ENCODE assay signal across 1 cellular context in the genomic region with DNA sequence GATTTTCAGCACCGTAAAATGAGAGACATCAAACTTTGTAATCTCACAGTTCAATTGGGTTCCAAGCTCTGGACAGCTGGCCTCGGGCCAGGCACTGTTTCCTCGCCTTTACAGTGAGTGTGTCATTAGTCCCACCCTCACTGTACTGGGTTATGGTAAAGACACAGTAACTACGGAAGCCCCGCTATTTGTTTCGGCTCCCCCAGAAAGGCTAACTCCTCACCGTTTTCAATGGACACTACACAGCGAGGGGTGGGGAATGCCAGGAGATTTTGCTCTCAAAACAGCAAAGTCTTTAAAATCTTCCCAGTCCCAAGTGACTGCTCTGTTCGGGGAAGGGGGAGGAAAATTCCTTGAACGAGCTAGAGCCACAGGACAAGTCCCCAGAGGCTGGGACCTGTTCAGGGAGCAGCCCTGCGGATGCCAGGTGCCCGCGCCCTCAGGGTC.
A peak's percentile ranks its signal among the peaks of the same experiment; 100 is the strongest.
TF ChIP-seq lines count a peak whose summit lies in the region.

No MANE protein-coding gene starts in this region.

TF ChIP-seq in HepG2, 621 proteins besides CTCF, POLR2A, EP300 and RAD21 (continues in another document):
- TF ChIP-seq, protein P1, sequence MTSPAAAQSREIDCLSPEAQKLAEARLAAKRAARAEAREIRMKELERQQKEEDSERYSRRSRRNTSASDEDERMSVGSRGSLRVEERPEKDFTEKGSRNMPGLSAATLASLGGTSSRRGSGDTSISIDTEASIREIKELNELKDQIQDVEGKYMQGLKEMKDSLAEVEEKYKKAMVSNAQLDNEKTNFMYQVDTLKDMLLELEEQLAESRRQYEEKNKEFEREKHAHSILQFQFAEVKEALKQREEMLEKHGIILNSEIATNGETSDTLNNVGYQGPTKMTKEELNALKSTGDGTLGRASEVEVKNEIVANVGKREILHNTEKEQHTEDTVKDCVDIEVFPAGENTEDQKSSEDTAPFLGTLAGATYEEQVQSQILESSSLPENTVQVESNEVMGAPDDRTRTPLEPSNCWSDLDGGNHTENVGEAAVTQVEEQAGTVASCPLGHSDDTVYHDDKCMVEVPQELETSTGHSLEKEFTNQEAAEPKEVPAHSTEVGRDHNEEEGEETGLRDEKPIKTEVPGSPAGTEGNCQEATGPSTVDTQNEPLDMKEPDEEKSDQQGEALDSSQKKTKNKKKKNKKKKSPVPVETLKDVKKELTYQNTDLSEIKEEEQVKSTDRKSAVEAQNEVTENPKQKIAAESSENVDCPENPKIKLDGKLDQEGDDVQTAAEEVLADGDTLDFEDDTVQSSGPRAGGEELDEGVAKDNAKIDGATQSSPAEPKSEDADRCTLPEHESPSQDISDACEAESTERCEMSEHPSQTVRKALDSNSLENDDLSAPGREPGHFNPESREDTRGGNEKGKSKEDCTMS (CRISPR knock-in tag; conservative IDR thresholded peaks at IDR 0.05), result no peak
- TF ChIP-seq IRX3 (CRISPR knock-in tag; IDR thresholded peaks at IDR 0.05; ENCODE audit: borderline replicate concordance, low read depth) (no peak), SAP130 (CRISPR knock-in tag; IDR thresholded peaks at IDR 0.05; ENCODE audit: low read depth) (peak; percentile 40), POLR2G (IDR thresholded peaks at IDR 0.05; ENCODE audit: low read depth, low read length) (no peak), MTA1 (CRISPR knock-in tag; IDR thresholded peaks at IDR 0.05; ENCODE audit: borderline replicate concordance) (no peak), SMAD3 (CRISPR knock-in tag; IDR thresholded peaks at IDR 0.05) (peak; percentile 41; the same call in 1 of the 2 replicates), ATF7-NPFF (CRISPR knock-in tag; IDR thresholded peaks at IDR 0.05; ENCODE audit: low read depth) (no peak), KDM2A (CRISPR knock-in tag; IDR thresholded peaks at IDR 0.05; ENCODE audit: borderline replicate concordance, low read depth) (0 out of 2 replicates have a peak, but pooled peaks have one; percentile 17), MEF2D (CRISPR knock-in tag; IDR thresholded peaks at IDR 0.05) (peak; percentile 18; the same call in 1 of the 2 replicates), EHMT2 (IDR thresholded peaks at IDR 0.05; ENCODE audit: borderline replicate concordance, low read depth, low read length) (no peak), BHLHE40 (IDR thresholded peaks at IDR 0.05; ENCODE audit: low read length) (0 out of 2 replicates have a peak, but pooled peaks have one; percentile 3), KLF11 (CRISPR knock-in tag; IDR thresholded peaks at IDR 0.05) (no peak), ZNF780A (CRISPR knock-in tag; IDR thresholded peaks at IDR 0.05) (no peak), HDAC2 (CRISPR knock-in tag; IDR thresholded peaks at IDR 0.05) (no peak), MXD4 (CRISPR knock-in tag; IDR thresholded peaks at IDR 0.05) (no peak), ZNF652 (CRISPR knock-in tag; IDR thresholded peaks at IDR 0.05; ENCODE audit: borderline replicate concordance, low read depth) (peak; percentile 46; the same call in 1 of the 2 replicates), NCOA5 (CRISPR knock-in tag; IDR thresholded peaks at IDR 0.05) (no peak), TMF1 (CRISPR knock-in tag; IDR thresholded peaks at IDR 0.05; ENCODE audit: low read depth) (no peak), CAMTA2 (CRISPR knock-in tag; IDR thresholded peaks at IDR 0.05; ENCODE audit: borderline replicate concordance) (no peak), MEIS2 (CRISPR knock-in tag; IDR thresholded peaks at IDR 0.05) (no peak), FOSL2 (CRISPR knock-in tag; IDR thresholded peaks at IDR 0.05) (0 out of 2 replicates have a peak, but pooled peaks have one; percentile 5), ZNF724P (CRISPR knock-in tag; IDR thresholded peaks at IDR 0.05; ENCODE audit: borderline replicate concordance) (no peak), SIN3A (IDR thresholded peaks at IDR 0.05; ENCODE audit: borderline replicate concordance, low read depth, low read length) (no peak)
- TF ChIP-seq, protein P2, sequence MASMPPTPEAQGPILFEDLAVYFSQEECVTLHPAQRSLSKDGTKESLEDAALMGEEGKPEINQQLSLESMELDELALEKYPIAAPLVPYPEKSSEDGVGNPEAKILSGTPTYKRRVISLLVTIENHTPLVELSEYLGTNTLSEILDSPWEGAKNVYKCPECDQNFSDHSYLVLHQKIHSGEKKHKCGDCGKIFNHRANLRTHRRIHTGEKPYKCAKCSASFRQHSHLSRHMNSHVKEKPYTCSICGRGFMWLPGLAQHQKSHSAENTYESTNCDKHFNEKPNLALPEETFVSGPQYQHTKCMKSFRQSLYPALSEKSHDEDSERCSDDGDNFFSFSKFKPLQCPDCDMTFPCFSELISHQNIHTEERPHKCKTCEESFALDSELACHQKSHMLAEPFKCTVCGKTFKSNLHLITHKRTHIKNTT (CRISPR knock-in tag; IDR thresholded peaks at IDR 0.05), result no peak
- TF ChIP-seq, protein P3, sequence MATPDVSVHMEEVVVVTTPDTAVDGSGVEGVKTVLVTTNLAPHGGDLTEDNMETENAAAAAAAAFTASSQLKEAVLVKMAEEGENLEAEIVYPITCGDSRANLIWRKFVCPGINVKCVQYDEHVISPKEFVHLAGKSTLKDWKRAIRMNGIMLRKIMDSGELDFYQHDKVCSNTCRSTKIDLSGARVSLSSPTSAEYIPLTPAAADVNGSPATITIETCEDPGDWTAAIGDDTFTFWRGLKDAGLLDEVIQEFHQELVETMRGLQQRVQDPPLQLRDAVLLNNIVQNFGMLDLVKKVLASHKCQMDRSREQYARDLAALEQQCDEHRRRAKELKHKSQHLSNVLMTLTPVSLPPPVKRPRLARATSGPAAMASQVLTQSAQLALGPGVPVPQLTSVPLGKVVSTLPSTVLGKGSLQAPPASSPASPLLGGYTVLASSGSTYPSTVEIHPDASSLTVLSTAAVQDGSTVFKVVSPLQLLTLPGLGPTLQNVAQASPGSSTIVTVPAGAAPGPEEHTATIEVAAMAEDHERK (CRISPR knock-in tag; IDR thresholded peaks at IDR 0.05; ENCODE audit: low read depth), result no peak
- TF ChIP-seq, protein P4, sequence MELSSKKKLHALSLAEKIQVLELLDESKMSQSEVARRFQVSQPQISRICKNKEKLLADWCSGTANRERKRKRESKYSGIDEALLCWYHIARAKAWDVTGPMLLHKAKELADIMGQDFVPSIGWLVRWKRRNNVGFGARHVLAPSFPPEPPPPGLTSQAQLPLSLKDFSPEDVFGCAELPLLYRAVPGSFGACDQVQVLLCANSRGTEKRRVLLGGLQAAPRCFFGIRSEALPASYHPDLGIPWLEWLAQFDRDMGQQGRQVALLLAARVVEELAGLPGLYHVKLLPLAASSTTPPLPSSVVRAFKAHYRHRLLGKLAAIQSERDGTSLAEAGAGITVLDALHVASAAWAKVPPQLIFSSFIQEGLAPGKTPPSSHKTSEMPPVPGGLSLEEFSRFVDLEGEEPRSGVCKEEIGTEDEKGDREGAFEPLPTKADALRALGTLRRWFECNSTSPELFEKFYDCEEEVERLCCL (CRISPR knock-in tag; IDR thresholded peaks at IDR 0.05; ENCODE audit: borderline replicate concordance), result no peak
- TF ChIP-seq, protein P5, sequence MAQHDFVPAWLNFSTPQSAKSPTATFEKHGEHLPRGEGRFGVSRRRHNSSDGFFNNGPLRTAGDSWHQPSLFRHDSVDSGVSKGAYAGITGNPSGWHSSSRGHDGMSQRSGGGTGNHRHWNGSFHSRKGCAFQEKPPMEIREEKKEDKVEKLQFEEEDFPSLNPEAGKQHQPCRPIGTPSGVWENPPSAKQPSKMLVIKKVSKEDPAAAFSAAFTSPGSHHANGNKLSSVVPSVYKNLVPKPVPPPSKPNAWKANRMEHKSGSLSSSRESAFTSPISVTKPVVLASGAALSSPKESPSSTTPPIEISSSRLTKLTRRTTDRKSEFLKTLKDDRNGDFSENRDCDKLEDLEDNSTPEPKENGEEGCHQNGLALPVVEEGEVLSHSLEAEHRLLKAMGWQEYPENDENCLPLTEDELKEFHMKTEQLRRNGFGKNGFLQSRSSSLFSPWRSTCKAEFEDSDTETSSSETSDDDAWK (CRISPR knock-in tag; IDR thresholded peaks at IDR 0.05), result no peak
- TF ChIP-seq, protein P6, sequence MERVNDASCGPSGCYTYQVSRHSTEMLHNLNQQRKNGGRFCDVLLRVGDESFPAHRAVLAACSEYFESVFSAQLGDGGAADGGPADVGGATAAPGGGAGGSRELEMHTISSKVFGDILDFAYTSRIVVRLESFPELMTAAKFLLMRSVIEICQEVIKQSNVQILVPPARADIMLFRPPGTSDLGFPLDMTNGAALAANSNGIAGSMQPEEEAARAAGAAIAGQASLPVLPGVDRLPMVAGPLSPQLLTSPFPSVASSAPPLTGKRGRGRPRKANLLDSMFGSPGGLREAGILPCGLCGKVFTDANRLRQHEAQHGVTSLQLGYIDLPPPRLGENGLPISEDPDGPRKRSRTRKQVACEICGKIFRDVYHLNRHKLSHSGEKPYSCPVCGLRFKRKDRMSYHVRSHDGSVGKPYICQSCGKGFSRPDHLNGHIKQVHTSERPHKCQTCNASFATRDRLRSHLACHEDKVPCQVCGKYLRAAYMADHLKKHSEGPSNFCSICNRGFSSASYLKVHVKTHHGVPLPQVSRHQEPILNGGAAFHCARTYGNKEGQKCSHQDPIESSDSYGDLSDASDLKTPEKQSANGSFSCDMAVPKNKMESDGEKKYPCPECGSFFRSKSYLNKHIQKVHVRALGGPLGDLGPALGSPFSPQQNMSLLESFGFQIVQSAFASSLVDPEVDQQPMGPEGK (CRISPR knock-in tag; IDR thresholded peaks at IDR 0.05), result no peak
- TF ChIP-seq, protein P7, sequence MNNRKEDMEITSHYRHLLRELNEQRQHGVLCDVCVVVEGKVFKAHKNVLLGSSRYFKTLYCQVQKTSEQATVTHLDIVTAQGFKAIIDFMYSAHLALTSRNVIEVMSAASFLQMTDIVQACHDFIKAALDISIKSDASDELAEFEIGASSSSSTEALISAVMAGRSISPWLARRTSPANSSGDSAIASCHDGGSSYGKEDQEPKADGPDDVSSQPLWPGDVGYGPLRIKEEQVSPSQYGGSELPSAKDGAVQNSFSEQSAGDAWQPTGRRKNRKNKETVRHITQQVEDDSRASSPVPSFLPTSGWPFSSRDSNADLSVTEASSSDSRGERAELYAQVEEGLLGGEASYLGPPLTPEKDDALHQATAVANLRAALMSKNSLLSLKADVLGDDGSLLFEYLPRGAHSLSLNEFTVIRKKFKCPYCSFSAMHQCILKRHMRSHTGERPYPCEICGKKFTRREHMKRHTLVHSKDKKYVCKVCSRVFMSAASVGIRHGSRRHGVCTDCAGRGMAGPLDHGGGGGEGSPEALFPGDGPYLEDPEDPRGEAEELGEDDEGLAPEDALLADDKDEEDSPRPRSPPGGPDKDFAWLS (CRISPR knock-in tag; IDR thresholded peaks at IDR 0.05; ENCODE audit: borderline replicate concordance), result no peak
- TF ChIP-seq, protein P8, sequence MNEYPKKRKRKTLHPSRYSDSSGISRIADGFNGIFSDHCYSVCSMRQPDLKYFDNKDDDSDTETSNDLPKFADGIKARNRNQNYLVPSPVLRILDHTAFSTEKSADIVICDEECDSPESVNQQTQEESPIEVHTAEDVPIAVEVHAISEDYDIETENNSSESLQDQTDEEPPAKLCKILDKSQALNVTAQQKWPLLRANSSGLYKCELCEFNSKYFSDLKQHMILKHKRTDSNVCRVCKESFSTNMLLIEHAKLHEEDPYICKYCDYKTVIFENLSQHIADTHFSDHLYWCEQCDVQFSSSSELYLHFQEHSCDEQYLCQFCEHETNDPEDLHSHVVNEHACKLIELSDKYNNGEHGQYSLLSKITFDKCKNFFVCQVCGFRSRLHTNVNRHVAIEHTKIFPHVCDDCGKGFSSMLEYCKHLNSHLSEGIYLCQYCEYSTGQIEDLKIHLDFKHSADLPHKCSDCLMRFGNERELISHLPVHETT (CRISPR knock-in tag; conservative IDR thresholded peaks at IDR 0.05), result no peak
- TF ChIP-seq, protein P9, sequence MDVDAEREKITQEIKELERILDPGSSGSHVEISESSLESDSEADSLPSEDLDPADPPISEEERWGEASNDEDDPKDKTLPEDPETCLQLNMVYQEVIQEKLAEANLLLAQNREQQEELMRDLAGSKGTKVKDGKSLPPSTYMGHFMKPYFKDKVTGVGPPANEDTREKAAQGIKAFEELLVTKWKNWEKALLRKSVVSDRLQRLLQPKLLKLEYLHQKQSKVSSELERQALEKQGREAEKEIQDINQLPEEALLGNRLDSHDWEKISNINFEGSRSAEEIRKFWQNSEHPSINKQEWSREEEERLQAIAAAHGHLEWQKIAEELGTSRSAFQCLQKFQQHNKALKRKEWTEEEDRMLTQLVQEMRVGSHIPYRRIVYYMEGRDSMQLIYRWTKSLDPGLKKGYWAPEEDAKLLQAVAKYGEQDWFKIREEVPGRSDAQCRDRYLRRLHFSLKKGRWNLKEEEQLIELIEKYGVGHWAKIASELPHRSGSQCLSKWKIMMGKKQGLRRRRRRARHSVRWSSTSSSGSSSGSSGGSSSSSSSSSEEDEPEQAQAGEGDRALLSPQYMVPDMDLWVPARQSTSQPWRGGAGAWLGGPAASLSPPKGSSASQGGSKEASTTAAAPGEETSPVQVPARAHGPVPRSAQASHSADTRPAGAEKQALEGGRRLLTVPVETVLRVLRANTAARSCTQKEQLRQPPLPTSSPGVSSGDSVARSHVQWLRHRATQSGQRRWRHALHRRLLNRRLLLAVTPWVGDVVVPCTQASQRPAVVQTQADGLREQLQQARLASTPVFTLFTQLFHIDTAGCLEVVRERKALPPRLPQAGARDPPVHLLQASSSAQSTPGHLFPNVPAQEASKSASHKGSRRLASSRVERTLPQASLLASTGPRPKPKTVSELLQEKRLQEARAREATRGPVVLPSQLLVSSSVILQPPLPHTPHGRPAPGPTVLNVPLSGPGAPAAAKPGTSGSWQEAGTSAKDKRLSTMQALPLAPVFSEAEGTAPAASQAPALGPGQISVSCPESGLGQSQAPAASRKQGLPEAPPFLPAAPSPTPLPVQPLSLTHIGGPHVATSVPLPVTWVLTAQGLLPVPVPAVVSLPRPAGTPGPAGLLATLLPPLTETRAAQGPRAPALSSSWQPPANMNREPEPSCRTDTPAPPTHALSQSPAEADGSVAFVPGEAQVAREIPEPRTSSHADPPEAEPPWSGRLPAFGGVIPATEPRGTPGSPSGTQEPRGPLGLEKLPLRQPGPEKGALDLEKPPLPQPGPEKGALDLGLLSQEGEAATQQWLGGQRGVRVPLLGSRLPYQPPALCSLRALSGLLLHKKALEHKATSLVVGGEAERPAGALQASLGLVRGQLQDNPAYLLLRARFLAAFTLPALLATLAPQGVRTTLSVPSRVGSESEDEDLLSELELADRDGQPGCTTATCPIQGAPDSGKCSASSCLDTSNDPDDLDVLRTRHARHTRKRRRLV (CRISPR knock-in tag; IDR thresholded peaks at IDR 0.05), result peak; percentile 14; the same call in 1 of the 2 replicates
- TF ChIP-seq, protein P10, sequence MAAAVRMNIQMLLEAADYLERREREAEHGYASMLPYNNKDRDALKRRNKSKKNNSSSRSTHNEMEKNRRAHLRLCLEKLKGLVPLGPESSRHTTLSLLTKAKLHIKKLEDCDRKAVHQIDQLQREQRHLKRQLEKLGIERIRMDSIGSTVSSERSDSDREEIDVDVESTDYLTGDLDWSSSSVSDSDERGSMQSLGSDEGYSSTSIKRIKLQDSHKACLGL (CRISPR knock-in tag; IDR thresholded peaks at IDR 0.05), result no peak
